In the genomic region with DNA sequence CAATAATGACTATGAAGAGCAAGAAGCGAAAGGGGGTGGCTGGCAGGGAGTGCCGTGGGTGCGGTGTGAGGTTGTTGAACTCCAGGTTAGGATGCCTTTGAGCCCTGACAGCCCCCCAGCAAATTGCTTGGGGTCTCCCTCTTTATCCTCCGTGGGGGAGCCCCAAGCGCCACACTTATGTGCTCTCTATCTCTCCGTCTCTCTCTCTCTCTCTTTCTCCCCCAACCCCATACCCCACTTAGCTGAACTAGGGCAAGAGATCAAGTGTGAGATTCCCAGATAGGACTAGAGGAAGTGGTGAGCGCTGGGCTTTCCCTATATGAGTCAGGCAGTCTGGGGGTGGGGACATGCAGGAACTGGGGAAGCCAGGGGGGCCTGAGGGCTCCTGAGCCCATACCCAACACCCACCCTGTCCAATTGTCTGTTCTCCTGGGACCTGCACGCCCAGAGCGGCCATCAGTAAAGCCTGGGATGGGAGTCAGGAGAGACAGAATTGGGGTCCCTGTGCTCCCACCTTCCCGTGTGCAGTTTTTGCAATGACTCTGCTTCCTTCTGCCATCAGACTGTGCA, we compare ENCODE assay signal across 8 cellular contexts. TPM values are rescaled to one million over a fixed set of nuclear protein-coding genes. Genes with fewer than 3 reads are reported as not detected.
A peak's percentile ranks its signal among the peaks of the same experiment; 100 is the strongest.
DNase-seq lines count a peak whose midpoint lies in the region; ATAC-seq and TF ChIP-seq lines count a peak whose summit lies in the region.

No MANE protein-coding gene starts in this region.

- no peak overlapping the region for H3K4me3 ChIP-seq in adipocyte (ENCODE audit: low read length)

- H3K36me3 Mint-ChIP-seq in memory B cell: peaks cover 5% of the 10 kb centered on the region

- peak; percentile 45 for ATAC-seq in GM21723 (IDR thresholded peaks at IDR 0.05; ENCODE audit: unreplicated experiment)
- peak; percentile 65 for ATAC-seq in SK-N-SH treated with all-trans-retinoic acid at 6 μM for 48 hours
- ATAC-seq in memory B cell (ENCODE audit: low read depth): peak; percentile 45
- ATAC-seq in GM18519 (IDR thresholded peaks at IDR 0.05; ENCODE audit: low FRiP score, unreplicated experiment): no peak

- H3K27ac Mint-ChIP-seq in memory B cell: peak overlapping the region; percentile 92

- peak overlapping the region; percentile 21 for H3K4me3 Mint-ChIP-seq in memory B cell

- no peaks in the 10 kb centered on the region for H3K36me3 ChIP-seq in adipocyte (ENCODE audit: control insufficient read depth, insufficient read depth, low read length, severe bottlenecking)

- DNase-seq in A172 (ENCODE audit: low spot score) (peak; percentile 92), adipocyte (ENCODE audit: low read depth) (peak; percentile 49), memory B cell (ENCODE audit: low spot score in 2 of 2) (no peak), ureter (ENCODE audit: low spot score) (peak; percentile 82), NCI-H524 treated with DMSO at 0.1 percent for 48 hours (lab: John Stamatoyannopoulos, UW) (no peak)

- H3K27me3 Mint-ChIP-seq in memory B cell: no peaks in the 10 kb centered on the region

- no peaks in the 10 kb centered on the region for H3K9me3 ChIP-seq in adipocyte (ENCODE audit: control insufficient read depth, low read length)

- H3K9ac ChIP-seq in adipocyte (ENCODE audit: low read length): no peak overlapping the region

- H3K4me1 ChIP-seq in adipocyte (ENCODE audit: control insufficient read depth, insufficient read depth, low read length): peaks cover 16% of the 10 kb centered on the region

- H3K27me3 ChIP-seq in adipocyte (replicated peaks; ENCODE audit: control insufficient read depth, insufficient read depth, low read length): no peaks in the 10 kb centered on the region

- H3K9me3 Mint-ChIP-seq in memory B cell: no peaks in the 10 kb centered on the region

- peaks cover 33% of the 10 kb centered on the region for H3K4me1 Mint-ChIP-seq in memory B cell

TF ChIP-seq in SK-N-SH treated with all-trans-retinoic acid at 6 μM for 48 hours, 23 proteins besides CTCF, POLR2A, EP300 and RAD21:
- TF ChIP-seq, protein P1, sequence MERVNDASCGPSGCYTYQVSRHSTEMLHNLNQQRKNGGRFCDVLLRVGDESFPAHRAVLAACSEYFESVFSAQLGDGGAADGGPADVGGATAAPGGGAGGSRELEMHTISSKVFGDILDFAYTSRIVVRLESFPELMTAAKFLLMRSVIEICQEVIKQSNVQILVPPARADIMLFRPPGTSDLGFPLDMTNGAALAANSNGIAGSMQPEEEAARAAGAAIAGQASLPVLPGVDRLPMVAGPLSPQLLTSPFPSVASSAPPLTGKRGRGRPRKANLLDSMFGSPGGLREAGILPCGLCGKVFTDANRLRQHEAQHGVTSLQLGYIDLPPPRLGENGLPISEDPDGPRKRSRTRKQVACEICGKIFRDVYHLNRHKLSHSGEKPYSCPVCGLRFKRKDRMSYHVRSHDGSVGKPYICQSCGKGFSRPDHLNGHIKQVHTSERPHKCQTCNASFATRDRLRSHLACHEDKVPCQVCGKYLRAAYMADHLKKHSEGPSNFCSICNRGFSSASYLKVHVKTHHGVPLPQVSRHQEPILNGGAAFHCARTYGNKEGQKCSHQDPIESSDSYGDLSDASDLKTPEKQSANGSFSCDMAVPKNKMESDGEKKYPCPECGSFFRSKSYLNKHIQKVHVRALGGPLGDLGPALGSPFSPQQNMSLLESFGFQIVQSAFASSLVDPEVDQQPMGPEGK (CRISPR knock-in tag; IDR thresholded peaks at IDR 0.05; ENCODE audit: borderline replicate concordance): 0 out of 2 replicates have a peak, but pooled peaks have one; percentile 34
- no peak for TF ChIP-seq RARB (CRISPR knock-in tag; IDR thresholded peaks at IDR 0.05)
- TF ChIP-seq, protein P2, sequence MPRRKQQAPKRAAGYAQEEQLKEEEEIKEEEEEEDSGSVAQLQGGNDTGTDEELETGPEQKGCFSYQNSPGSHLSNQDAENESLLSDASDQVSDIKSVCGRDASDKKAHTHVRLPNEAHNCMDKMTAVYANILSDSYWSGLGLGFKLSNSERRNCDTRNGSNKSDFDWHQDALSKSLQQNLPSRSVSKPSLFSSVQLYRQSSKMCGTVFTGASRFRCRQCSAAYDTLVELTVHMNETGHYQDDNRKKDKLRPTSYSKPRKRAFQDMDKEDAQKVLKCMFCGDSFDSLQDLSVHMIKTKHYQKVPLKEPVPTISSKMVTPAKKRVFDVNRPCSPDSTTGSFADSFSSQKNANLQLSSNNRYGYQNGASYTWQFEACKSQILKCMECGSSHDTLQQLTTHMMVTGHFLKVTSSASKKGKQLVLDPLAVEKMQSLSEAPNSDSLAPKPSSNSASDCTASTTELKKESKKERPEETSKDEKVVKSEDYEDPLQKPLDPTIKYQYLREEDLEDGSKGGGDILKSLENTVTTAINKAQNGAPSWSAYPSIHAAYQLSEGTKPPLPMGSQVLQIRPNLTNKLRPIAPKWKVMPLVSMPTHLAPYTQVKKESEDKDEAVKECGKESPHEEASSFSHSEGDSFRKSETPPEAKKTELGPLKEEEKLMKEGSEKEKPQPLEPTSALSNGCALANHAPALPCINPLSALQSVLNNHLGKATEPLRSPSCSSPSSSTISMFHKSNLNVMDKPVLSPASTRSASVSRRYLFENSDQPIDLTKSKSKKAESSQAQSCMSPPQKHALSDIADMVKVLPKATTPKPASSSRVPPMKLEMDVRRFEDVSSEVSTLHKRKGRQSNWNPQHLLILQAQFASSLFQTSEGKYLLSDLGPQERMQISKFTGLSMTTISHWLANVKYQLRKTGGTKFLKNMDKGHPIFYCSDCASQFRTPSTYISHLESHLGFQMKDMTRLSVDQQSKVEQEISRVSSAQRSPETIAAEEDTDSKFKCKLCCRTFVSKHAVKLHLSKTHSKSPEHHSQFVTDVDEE (CRISPR knock-in tag; IDR thresholded peaks at IDR 0.05): no peak
- TF ChIP-seq TCF4 (CRISPR knock-in tag; IDR thresholded peaks at IDR 0.05; ENCODE audit: borderline replicate concordance): no peak
- no peak for TF ChIP-seq OSR1 (CRISPR knock-in tag; IDR thresholded peaks at IDR 0.05)

RNA-seq across cellular contexts. Expression of a gene that starts 7.8 kb away (rescaled TPM):
- 55.7 and 58.5 TPM in 2 replicates for total RNA-seq in A172 (2014; rRNA removed; shearing (Covaris generic))
- total RNA-seq in ureter: 103 TPM

RNA-seq across cellular contexts. Expression of a gene that starts 20.8 kb away (rescaled TPM):
- total RNA-seq in A172 (2014; rRNA removed; shearing (Covaris generic)): not detected in 2 replicates
- total RNA-seq in ureter: not detected

RNA-seq across cellular contexts. Expression of a gene that starts 39.1 kb away (rescaled TPM):
- total RNA-seq in A172 (2014; rRNA removed; shearing (Covaris generic)): not detected in 2 replicates
- total RNA-seq in ureter: 0.44 TPM

RNA-seq across cellular contexts. Expression of a gene that starts 58.5 kb away (rescaled TPM):
- total RNA-seq in A172 (2014; rRNA removed; shearing (Covaris generic)): not detected in 2 replicates
- total RNA-seq in ureter: not detected

Comparison
In these comparisons a context has a peak if more than half of its experiments do, and no peak if none do; other contexts are left out.
1. DNase-seq: peak in A172 (single experiment), adipocyte (single experiment) and ureter (single experiment); none in memory B cell (0 of 2) and NCI-H524 treated with DMSO at 0.1 percent for 48 hours (single experiment).